ENCODE assay signal across 4 cellular contexts in the genomic region with DNA sequence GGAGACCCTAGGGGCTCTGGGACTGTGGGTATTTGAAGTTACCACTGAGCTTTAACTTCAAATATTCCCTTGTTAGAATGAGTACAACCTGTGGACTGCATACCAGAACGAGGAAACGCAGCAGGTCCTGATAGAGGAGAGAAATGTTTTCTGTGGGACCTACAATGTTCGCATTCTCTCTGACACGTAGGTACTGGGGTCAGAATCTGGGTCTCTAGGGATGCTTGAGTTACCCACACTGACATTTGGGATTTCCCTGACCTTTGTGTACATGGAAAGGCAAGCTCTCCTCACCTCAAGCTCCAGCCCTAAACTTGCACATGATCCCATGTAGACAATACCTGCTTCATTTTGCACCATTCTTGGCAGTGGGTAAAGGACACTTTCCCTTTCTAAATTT. TPM values are rescaled to one million over a fixed set of nuclear protein-coding genes. Genes with fewer than 3 reads are reported as not detected.
"Had no signal": no experiment of that assay in that cellular context is flagged by ENCODE, and none has a peak within 500 bp of the region (broad histone marks: within the 10 kb centered on the region; RNA-seq: fewer than 3 reads in every experiment).

No MANE protein-coding gene starts in this region.

RNA-seq across cellular contexts. Expression of gene FBXW10, which starts 12.1 kb away (rescaled TPM):
- total RNA-seq: HT1080, IMR-90, K562 had no signal
- polyA plus RNA-seq: IgD-negative memory B cell, IMR-90, K562 had no signal
